In the genomic region with DNA sequence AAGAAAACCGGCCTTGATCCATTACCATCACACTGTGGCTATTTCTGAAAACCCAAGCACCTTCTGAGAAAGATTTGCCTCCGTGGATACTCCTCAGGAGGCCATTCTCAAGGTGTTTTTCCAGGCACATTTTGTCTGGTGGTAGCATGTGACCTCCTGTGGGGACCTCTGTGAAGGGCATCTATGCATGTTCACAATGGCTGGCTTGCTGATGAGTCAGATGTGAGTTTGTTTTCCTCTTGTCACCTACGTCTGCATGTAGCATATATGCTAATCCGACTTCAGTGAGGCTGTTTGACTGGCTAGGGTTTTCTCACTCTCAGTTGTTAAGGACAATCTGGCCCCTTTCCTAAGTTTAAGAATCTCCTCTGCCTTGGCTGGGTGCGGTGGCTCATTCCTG, we compare ENCODE assay signal across 1 cellular context.
TF ChIP-seq lines count a peak whose summit lies in the region.

No MANE protein-coding gene starts in this region.

TF ChIP-seq in endothelial cell of umbilical vein, 7 proteins besides CTCF, POLR2A, EP300 and RAD21:
- peak; percentile 3 for TF ChIP-seq JUN (IDR thresholded peaks at IDR 0.05; ENCODE audit: borderline replicate concordance, insufficient read depth, insufficient read length, low read depth)
